Comparison of ENCODE assay signal across 28 cellular contexts in the genomic region with DNA sequence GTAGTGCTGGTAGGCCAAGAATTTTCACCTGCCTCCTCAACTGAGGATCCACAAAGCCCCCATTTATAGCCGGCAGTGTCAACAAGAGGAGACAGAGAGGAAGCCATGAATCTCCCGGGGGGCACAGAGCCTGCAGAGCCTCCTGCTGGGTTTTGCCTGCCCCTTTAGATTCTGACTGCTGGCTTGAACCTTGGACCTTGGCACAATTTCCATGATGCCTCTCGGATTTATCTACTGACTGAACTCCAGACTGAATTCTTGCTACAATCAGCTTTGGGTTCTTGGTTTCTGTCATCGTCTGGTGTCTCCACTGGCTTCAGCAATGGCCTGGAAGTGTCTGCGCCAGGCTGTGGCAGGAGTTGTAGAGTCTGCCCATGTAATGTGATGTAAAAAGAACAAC.
"Had no signal": no experiment of that assay in that cellular context is flagged by ENCODE, and none has a peak within 500 bp of the region (broad histone marks: within the 10 kb centered on the region; RNA-seq: fewer than 3 reads in every experiment).

No MANE protein-coding gene starts in this region.

- H3K4me1 Mint-ChIP-seq: activated CD4-positive, alpha-beta T cell treated with anti-CD3 and anti-CD28 coated beads for 36 hours; activated CD4-positive, alpha-beta T cell treated with anti-CD3 and anti-CD28 coated beads, Interleukin-2, amount 10 ng/mL, durations not matched to agents 24 days and 14 days; activated naive CD4-positive, alpha-beta T cell treated with anti-CD3 and anti-CD28 coated beads, Interleukin-2, amount 50 U/mL, for 24 hours; activated naive CD8-positive, alpha-beta T cell treated with anti-CD3 and anti-CD28 coated beads for 36 hours; activated naive CD8-positive, alpha-beta T cell treated with anti-CD3 and anti-CD28 coated beads, Interleukin-2, amount 50 U/mL, for 24 hours had no signal

- H3K4me3 Mint-ChIP-seq: activated CD4-positive, alpha-beta memory T cell treated with anti-CD3 and anti-CD28 coated beads for 36 hours; activated CD4-positive, alpha-beta T cell treated with anti-CD3 and anti-CD28 coated beads for 36 hours; activated CD4-positive, alpha-beta T cell treated with anti-CD3 and anti-CD28 coated beads, Interleukin-2, amount 10 ng/mL, durations not matched to agents 24 days and 14 days; activated naive CD4-positive, alpha-beta T cell treated with anti-CD3 and anti-CD28 coated beads, Interleukin-2, amount 50 U/mL, for 24 hours; activated naive CD8-positive, alpha-beta T cell treated with anti-CD3 and anti-CD28 coated beads for 36 hours; activated naive CD8-positive, alpha-beta T cell treated with anti-CD3 and anti-CD28 coated beads, Interleukin-2, amount 50 U/mL, for 24 hours; activated T-cell treated with anti-CD3 and anti-CD28 coated beads, Interleukin-2, amount 50 U/mL, for 24 hours; activated T-cell treated with anti-CD3 and anti-CD28 coated beads, Interleukin-2, amount 50 U/mL, for 72 hours; effector memory CD8-positive, alpha-beta T cell had no signal

- ATAC-seq: activated CD4-positive, alpha-beta T cell treated with anti-CD3 and anti-CD28 coated beads for 36 hours; activated naive CD8-positive, alpha-beta T cell treated with anti-CD3 and anti-CD28 coated beads, Interleukin-2, amount 50 U/mL, for 24 hours; activated T-cell treated with anti-CD3 and anti-CD28 coated beads, Interleukin-2, amount 50 U/mL, for 72 hours; body of pancreas; effector memory CD8-positive, alpha-beta T cell; foreskin keratinocyte; gastrocnemius medialis had no signal

- H3K27ac ChIP-seq: body of pancreas, foreskin keratinocyte had no signal

- H3K9me3 ChIP-seq: adrenal gland, body of pancreas, esophagus muscularis mucosa, gastrocnemius medialis had no signal

- H3K36me3 ChIP-seq: adrenal gland, esophagus muscularis mucosa, gastrocnemius medialis had no signal

- H3K9me3 Mint-ChIP-seq: activated CD4-positive, alpha-beta memory T cell treated with anti-CD3 and anti-CD28 coated beads for 36 hours; activated CD4-positive, alpha-beta T cell treated with anti-CD3 and anti-CD28 coated beads, Interleukin-2, amount 10 ng/mL, durations not matched to agents 24 days and 14 days; activated naive CD4-positive, alpha-beta T cell treated with anti-CD3 and anti-CD28 coated beads, Interleukin-2, amount 50 U/mL, for 24 hours; activated naive CD8-positive, alpha-beta T cell treated with anti-CD3 and anti-CD28 coated beads for 36 hours; activated naive CD8-positive, alpha-beta T cell treated with anti-CD3 and anti-CD28 coated beads, Interleukin-2, amount 50 U/mL, for 24 hours; activated T-cell treated with anti-CD3 and anti-CD28 coated beads, Interleukin-2, amount 50 U/mL, for 24 hours; activated T-cell treated with anti-CD3 and anti-CD28 coated beads, Interleukin-2, amount 50 U/mL, for 72 hours; effector memory CD8-positive, alpha-beta T cell had no signal

- DNase-seq: activated CD4-positive, alpha-beta memory T cell treated with anti-CD3 and anti-CD28 coated beads for 36 hours; activated CD4-positive, alpha-beta T cell treated with anti-CD3 and anti-CD28 coated beads for 36 hours; activated CD4-positive, alpha-beta T cell treated with anti-CD3 and anti-CD28 coated beads, Interleukin-2, amount 10 ng/mL, durations not matched to agents 24 days and 14 days; activated CD4-positive, CD25-positive, alpha-beta regulatory T cell; activated CD4-positive, CD25-positive, alpha-beta regulatory T cell treated with anti-CD3 and anti-CD28 coated beads, Interleukin-2, amount 50 U/mL, for 72 hours; activated CD8-positive, alpha-beta memory T cell treated with anti-CD3 and anti-CD28 coated beads, Interleukin-2, amount 50 U/mL, for 48 hours; activated gamma-delta T cell; activated naive CD4-positive, alpha-beta T cell treated with Interleukin-2 at 50 U/mL for 16 hours; activated naive CD8-positive, alpha-beta T cell treated with anti-CD3 and anti-CD28 coated beads for 36 hours; activated naive CD8-positive, alpha-beta T cell treated with anti-CD3 and anti-CD28 coated beads, Interleukin-2, amount 50 U/mL, for 24 hours; activated T-cell treated with anti-CD3 and anti-CD28 coated beads for 4 hours; activated T-cell treated with anti-CD3 and anti-CD28 coated beads, Interleukin-2, amount 50 U/mL, for 24 hours; activated T-cell treated with anti-CD3 and anti-CD28 coated beads, Interleukin-2, amount 50 U/mL, for 72 hours; adrenal gland; amygdala; aorta; body of pancreas; caudate nucleus; cortex of kidney; dermis blood vessel endothelial cell; effector CD4-positive, alpha-beta T cell; effector memory CD8-positive, alpha-beta T cell; erythroblast; foreskin keratinocyte; gastrocnemius medialis; T-helper 2 cell had no signal

- H3K27ac Mint-ChIP-seq: activated CD4-positive, alpha-beta memory T cell treated with anti-CD3 and anti-CD28 coated beads for 36 hours; activated CD4-positive, alpha-beta T cell treated with anti-CD3 and anti-CD28 coated beads for 36 hours; activated CD4-positive, alpha-beta T cell treated with anti-CD3 and anti-CD28 coated beads, Interleukin-2, amount 10 ng/mL, durations not matched to agents 24 days and 14 days; activated naive CD4-positive, alpha-beta T cell treated with anti-CD3 and anti-CD28 coated beads, Interleukin-2, amount 50 U/mL, for 24 hours; activated naive CD8-positive, alpha-beta T cell treated with anti-CD3 and anti-CD28 coated beads for 36 hours; activated naive CD8-positive, alpha-beta T cell treated with anti-CD3 and anti-CD28 coated beads, Interleukin-2, amount 50 U/mL, for 24 hours; activated T-cell treated with anti-CD3 and anti-CD28 coated beads, Interleukin-2, amount 50 U/mL, for 24 hours; activated T-cell treated with anti-CD3 and anti-CD28 coated beads, Interleukin-2, amount 50 U/mL, for 72 hours; effector memory CD8-positive, alpha-beta T cell had no signal

- H3K36me3 Mint-ChIP-seq: activated CD4-positive, alpha-beta memory T cell treated with anti-CD3 and anti-CD28 coated beads for 36 hours; activated naive CD4-positive, alpha-beta T cell treated with anti-CD3 and anti-CD28 coated beads, Interleukin-2, amount 50 U/mL, for 24 hours; activated naive CD8-positive, alpha-beta T cell treated with anti-CD3 and anti-CD28 coated beads for 36 hours had no signal

- H3K27me3 Mint-ChIP-seq: activated naive CD8-positive, alpha-beta T cell treated with anti-CD3 and anti-CD28 coated beads for 36 hours had no signal

- H3K27me3 ChIP-seq: adrenal gland, body of pancreas, esophagus muscularis mucosa, foreskin keratinocyte, gastrocnemius medialis had no signal

- H3K4me3 ChIP-seq: adrenal gland, body of pancreas, esophagus muscularis mucosa, gastrocnemius medialis had no signal
